In genomic region chr3:49593046-49593445, GRCh38 we compare ENCODE assay signal across 19 cellular contexts.
"Had no signal": no experiment of that assay in that cellular context is flagged by ENCODE, and none has a peak within 500 bp of the region (broad histone marks: within the 10 kb centered on the region; RNA-seq: fewer than 3 reads in every experiment).

No MANE protein-coding gene starts in this region.

- H3K27me3 ChIP-seq: right atrium auricular region had no signal

- H3K27ac Mint-ChIP-seq: activated CD4-positive, alpha-beta memory T cell treated with anti-CD3 and anti-CD28 coated beads for 36 hours; activated naive CD8-positive, alpha-beta T cell; activated T-helper 1 cell treated with anti-CD3 and anti-CD28 coated beads, Interleukin-12 subunit alpha, Interleukin-12 subunit beta, Interleukin-2, Interleukin-4 antibody, amounts not matched to agents 30 ng/mL and 10 ng/mL and 1 ng/mL, durations not matched to agents 14 hours and 24 hours and 36 hours; naive B cell; stimulated activated naive CD8-positive, alpha-beta T cell treated with anti-CD3 and anti-CD28 coated beads, Interleukin-15, amount 100 ng/mL, for 72 hours; T-helper 1 cell treated with Interleukin-12 subunit alpha and Interleukin-12 subunit beta and Interleukin-4 antibody, amounts not matched to agents 30 μg/mL and 1 μg/mL, for 36 hours had no signal

- H3K9me3 ChIP-seq: mucosa of descending colon, prostate gland, right atrium auricular region had no signal

- H3K27me3 Mint-ChIP-seq: activated naive CD8-positive, alpha-beta T cell; stimulated activated naive CD8-positive, alpha-beta T cell treated with anti-CD3 and anti-CD28 coated beads, Interleukin-15, amount 100 ng/mL, for 72 hours had no signal

- ATAC-seq: left cardiac atrium; mucosa of descending colon; stimulated activated naive CD8-positive, alpha-beta T cell treated with anti-CD3 and anti-CD28 coated beads, Interleukin-15, amount 100 ng/mL, for 72 hours had no signal

- H3K4me1 ChIP-seq: prostate gland, right atrium auricular region had no signal

- H3K4me3 ChIP-seq: coronary artery, mucosa of descending colon, prostate gland, right atrium auricular region, skin epidermis had no signal

- H3K36me3 Mint-ChIP-seq: activated CD4-positive, alpha-beta memory T cell treated with anti-CD3 and anti-CD28 coated beads for 36 hours; activated naive CD8-positive, alpha-beta T cell; naive B cell had no signal

- DNase-seq: activated CD4-positive, alpha-beta memory T cell treated with anti-CD3 and anti-CD28 coated beads for 36 hours; activated T-cell treated with anti-CD3 and anti-CD28 coated beads for 4 hours; caudate nucleus; left cardiac atrium; mesenchymal stem cell; mucosa of descending colon; naive B cell; stimulated activated CD4-positive, alpha-beta T cell treated with anti-CD3 and anti-CD28 coated beads, Interleukin-2, amount 100 ng/mL, for 48 hours; stimulated activated naive CD8-positive, alpha-beta T cell treated with anti-CD3 and anti-CD28 coated beads, Interleukin-15, amount 100 ng/mL, for 72 hours; trophoblast cell had no signal

- H3K9me3 Mint-ChIP-seq: activated CD4-positive, alpha-beta memory T cell treated with anti-CD3 and anti-CD28 coated beads for 36 hours; activated T-helper 1 cell treated with anti-CD3 and anti-CD28 coated beads, Interleukin-12 subunit alpha, Interleukin-12 subunit beta, Interleukin-2, Interleukin-4 antibody, amounts not matched to agents 30 ng/mL and 10 ng/mL and 1 ng/mL, durations not matched to agents 14 hours and 24 hours and 36 hours; naive B cell; stimulated activated naive CD8-positive, alpha-beta T cell treated with anti-CD3 and anti-CD28 coated beads, Interleukin-15, amount 100 ng/mL, for 72 hours; T-helper 1 cell treated with Interleukin-12 subunit alpha and Interleukin-12 subunit beta and Interleukin-4 antibody, amounts not matched to agents 30 μg/mL and 1 μg/mL, for 36 hours had no signal

- H3K4me3 Mint-ChIP-seq: activated CD4-positive, alpha-beta memory T cell treated with anti-CD3 and anti-CD28 coated beads for 36 hours; activated naive CD8-positive, alpha-beta T cell; activated T-helper 1 cell treated with anti-CD3 and anti-CD28 coated beads, Interleukin-12 subunit alpha, Interleukin-12 subunit beta, Interleukin-2, Interleukin-4 antibody, amounts not matched to agents 30 ng/mL and 10 ng/mL and 1 ng/mL, durations not matched to agents 14 hours and 24 hours and 36 hours; neural crest cell; stimulated activated naive CD8-positive, alpha-beta T cell treated with anti-CD3 and anti-CD28 coated beads, Interleukin-15, amount 100 ng/mL, for 72 hours; T-helper 1 cell treated with Interleukin-12 subunit alpha and Interleukin-12 subunit beta and Interleukin-4 antibody, amounts not matched to agents 30 μg/mL and 1 μg/mL, for 36 hours had no signal

- H3K4me1 Mint-ChIP-seq: naive B cell; stimulated activated naive CD8-positive, alpha-beta T cell treated with anti-CD3 and anti-CD28 coated beads, Interleukin-15, amount 100 ng/mL, for 72 hours had no signal

- H3K36me3 ChIP-seq: prostate gland, right atrium auricular region had no signal

- H3K27ac ChIP-seq: coronary artery, prostate gland, right atrium auricular region, skin epidermis, VCaP had no signal
